ENCODE assay signal across 7 cellular contexts in genomic region chr6:148999921-149000589, GRCh38.
DNase-seq lines count a peak whose midpoint lies in the region; ATAC-seq, FAIRE-seq and TF ChIP-seq lines count a peak whose summit lies in the region.

No MANE protein-coding gene starts in this region.

- TF ChIP-seq EP300 in Ishikawa (IDR thresholded peaks at IDR 0.05; ENCODE audit: borderline replicate concordance) = no peak

- peak overlapping the region in 9 of 10 donors; percentile 38 to 82 (median 72) for H3K27ac ChIP-seq in heart right ventricle

- peaks cover 31% of the 10 kb centered on the region for H3K4me1 Mint-ChIP-seq in activated CD8-positive, alpha-beta T cell treated with anti-CD3 and anti-CD28 coated beads, Interleukin-2, amount 10 ng/mL, durations not matched to agents 7 days and 5 days (ENCODE audit: low read depth)

- TF ChIP-seq CTCF in heart right ventricle (IDR thresholded peaks at IDR 0.05) = no peak

- WGBS in heart right ventricle, 2 donors = 66% methylated on average over 4 of the region's 4 CpGs

- H3K27ac Mint-ChIP-seq in activated CD8-positive, alpha-beta T cell treated with anti-CD3 and anti-CD28 coated beads, Interleukin-2, amount 10 ng/mL, durations not matched to agents 7 days and 5 days = peak overlapping the region; percentile 3

- H3K36me3 ChIP-seq in heart right ventricle = no peaks in the 10 kb centered on the region

- H3K27me3 ChIP-seq in heart right ventricle = no peaks in the 10 kb centered on the region

- H3K36me3 Mint-ChIP-seq in activated CD8-positive, alpha-beta T cell treated with anti-CD3 and anti-CD28 coated beads, Interleukin-2, amount 10 ng/mL, durations not matched to agents 7 days and 5 days (ENCODE audit: low read depth) = peaks cover 13% of the 10 kb centered on the region

- peaks cover 0 to 25% (median 12%) of the 10 kb centered on the region in 11 donors for H3K9me3 ChIP-seq in heart right ventricle

- CTCF ChIA-PET in activated CD8-positive, alpha-beta T cell treated with anti-CD3 and anti-CD28 coated beads, Interleukin-2, amount 10 ng/mL, durations not matched to agents 7 days and 5 days (lab: Charles Lee) = no interaction called here

- TF ChIP-seq RAD21 in Ishikawa (IDR thresholded peaks at IDR 0.05; ENCODE audit: low read depth) = no peak

- peak overlapping the region; percentile 4 for H3K4me3 Mint-ChIP-seq in activated CD8-positive, alpha-beta T cell treated with anti-CD3 and anti-CD28 coated beads, Interleukin-2, amount 10 ng/mL, durations not matched to agents 7 days and 5 days

- intact Hi-C loops in heart right ventricle (cut with DNase I) = no loop called here

- FAIRE-seq in frontal cortex (lab: Jason Lieb, UNC) = no peak

- ATAC-seq in activated CD8-positive, alpha-beta T cell treated with anti-CD3 and anti-CD28 coated beads, Interleukin-2, amount 10 ng/mL, durations not matched to agents 7 days and 5 days = peak; percentile 61
- ATAC-seq in heart right ventricle (peak; percentile 88 to 98 (median 94)), GM21515 (IDR thresholded peaks at IDR 0.05; ENCODE audit: unreplicated experiment) (no peak)

- peaks cover 5% of the 10 kb centered on the region for H3K27me3 Mint-ChIP-seq in activated CD8-positive, alpha-beta T cell treated with anti-CD3 and anti-CD28 coated beads, Interleukin-2, amount 10 ng/mL, durations not matched to agents 7 days and 5 days (ENCODE audit: low read depth)

- POLR2A ChIA-PET in activated CD8-positive, alpha-beta T cell treated with anti-CD3 and anti-CD28 coated beads, Interleukin-2, amount 10 ng/mL, durations not matched to agents 7 days and 5 days (lab: Charles Lee) = no interaction called here

- H3K9me3 Mint-ChIP-seq in activated CD8-positive, alpha-beta T cell treated with anti-CD3 and anti-CD28 coated beads, Interleukin-2, amount 10 ng/mL, durations not matched to agents 7 days and 5 days (ENCODE audit: insufficient read depth) = peaks cover 12% of the 10 kb centered on the region

- DNase-seq in activated CD8-positive, alpha-beta T cell treated with anti-CD3 and anti-CD28 coated beads, Interleukin-2, amount 10 ng/mL, durations not matched to agents 7 days and 5 days = no peak
- peak; percentile 61 to 81 for DNase-seq in heart right ventricle
- peak; percentile 68 for DNase-seq in stromal cell of bone marrow (ENCODE audit: low read depth)
- DNase-seq in frontal cortex (ENCODE audit: low spot score in 2 of 2) = no peak
- DNase-seq in NCI-H187 (lab: John Stamatoyannopoulos, UW) = no peak

- H3K4me1 ChIP-seq in heart right ventricle = peaks cover 0 to 29% (median 18%) of the 10 kb centered on the region in 9 donors

- no peak overlapping the region for H3K4me3 ChIP-seq in heart right ventricle

TF ChIP-seq in Ishikawa, 13 proteins besides CTCF, POLR2A, EP300 and RAD21:
- no peak for TF ChIP-seq MAX (IDR thresholded peaks at IDR 0.05)
- TF ChIP-seq NFIC (IDR thresholded peaks at IDR 0.05) = peak; percentile 76
- TF ChIP-seq TAF1 (IDR thresholded peaks at IDR 0.05; ENCODE audit: low read depth) = no peak
- TF ChIP-seq TEAD4 (IDR thresholded peaks at IDR 0.05) = peak; percentile 27; the same call in 1 of the 2 replicates

Comparison
In these comparisons a context has a peak if more than half of its experiments do, and no peak if none do; other contexts are left out.
1. DNase-seq: peak in heart right ventricle (2 of 2) and stromal cell of bone marrow (single experiment); none in activated CD8-positive, alpha-beta T cell treated with anti-CD3 and anti-CD28 coated beads, Interleukin-2, amount 10 ng/mL, durations not matched to agents 7 days and 5 days (single experiment), frontal cortex (0 of 2) and NCI-H187 (0 of 2).